ENCODE assay signal across 10 cellular contexts in the genomic region with DNA sequence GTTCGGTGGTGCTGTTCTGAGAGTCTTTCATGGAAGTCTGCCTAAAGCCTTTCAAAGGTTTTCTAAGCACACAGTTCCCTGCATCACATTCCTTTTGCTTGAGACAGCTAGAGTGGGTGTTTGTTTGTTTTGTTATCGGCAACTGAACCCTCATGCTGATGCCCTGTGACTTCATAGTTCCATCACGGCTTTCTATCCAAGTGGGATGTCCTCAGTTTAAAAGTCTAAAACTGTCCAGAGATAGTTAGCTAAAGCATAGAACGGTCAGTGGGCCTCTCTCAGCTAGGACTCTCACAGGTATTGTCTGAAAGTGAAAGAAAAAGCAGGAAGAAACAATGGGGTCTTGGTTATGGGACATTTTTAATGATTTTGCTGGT.
DNase-seq lines count a peak whose midpoint lies in the region; ATAC-seq and TF ChIP-seq lines count a peak whose summit lies in the region.
"Had no signal": no experiment of that assay in that cellular context is flagged by ENCODE, and none has a peak within 500 bp of the region (broad histone marks: within the 10 kb centered on the region; RNA-seq: fewer than 3 reads in every experiment).

No MANE protein-coding gene starts in this region.

- no peaks in the 10 kb centered on the region for H3K27me3 ChIP-seq in AG04450 (ENCODE audit: control insufficient read depth, insufficient read depth, low read length)
- no peaks in the 10 kb centered on the region for H3K27me3 ChIP-seq in lung (ENCODE audit: control insufficient read depth, insufficient read depth)

- POLR2A ChIA-PET in AG04450 (lab: Yijun Ruan, JAX), result interaction anchor here (0.8 to 1.8 kb wide), 3 partner anchors 12 to 337 kb away, joined by 3 to 7 read pairs (median 3); a partner anchor contains a TSS

- TF ChIP-seq CTCF in AG04450 (IDR thresholded peaks at IDR 0.05; ENCODE audit: low read depth, low read length), result no peak
- TF ChIP-seq CTCF in lung (IDR thresholded peaks at IDR 0.05; ENCODE audit: control extremely low read depth, extremely low read depth), result no peak

- H3K4me3 ChIP-seq in AG04450 (ENCODE audit: low read depth, low read length) (no peak overlapping the region), lung (no peak overlapping the region)

- H3K9me3 ChIP-seq in AG04450 (ENCODE audit: control insufficient read depth, insufficient read depth, low read length), result no peaks in the 10 kb centered on the region
- H3K9me3 ChIP-seq in lung (ENCODE audit: control insufficient read depth in 2 of 2, insufficient read depth in 1 of 2, low read length in 1 of 2), result no peaks in the 10 kb centered on the region

- CTCF ChIA-PET in AG04450 (lab: Charles Lee), result interaction anchor here (1.5 kb wide), 1 partner anchor 100 kb away, joined by 3 read pairs; no protein-coding TSS in a partner anchor

- 57 to 65% methylated on average over 4 of the region's 4 CpGs for WGBS in lung, 2 donors

- H3K27ac ChIP-seq in AG04450 (ENCODE audit: low read depth, low read length) (peak overlapping the region; percentile 81), lung (ENCODE audit: low read depth in 1 of 2, low read length in 1 of 2) (no peak overlapping the region)
- H3K27ac ChIP-seq: C4-2B had no signal

- H3K4me1 ChIP-seq in lung (ENCODE audit: control insufficient read depth in 2 of 2, insufficient read depth in 2 of 2, low read length in 2 of 2), result peaks cover 0 to 6% of the 10 kb centered on the region in 2 donors

- ATAC-seq in lung (ENCODE audit: insufficient read depth, low FRiP score) (peak; percentile 75), HG03354 (IDR thresholded peaks at IDR 0.05; ENCODE audit: poor library complexity, severe bottlenecking, unreplicated experiment) (no peak)

- H3K36me3 ChIP-seq in lung (ENCODE audit: control insufficient read depth in 2 of 2, insufficient read depth in 2 of 2, low read length in 2 of 2), result no peaks in the 10 kb centered on the region

- DNase-seq in AG04450 (ENCODE audit: low read depth, low spot score) (peak; percentile 85), LoVo (ENCODE audit: low spot score) (peak; percentile 18), epidermal melanocyte (ENCODE audit: insufficient read length, low spot score) (peak; percentile 31), lung (ENCODE audit: low spot score) (no peak), retina (no peak), KG1 (lab: John Stamatoyannopoulos, UW) (no peak)
- DNase-seq in activated CD4-positive, alpha-beta T cell treated with anti-CD3 and anti-CD28 coated beads, Interleukin-2, amount 50 U/mL, for 4 hours, result no peak
- DNase-seq: activated effector memory CD4-positive, alpha-beta T cell treated with anti-CD3 and anti-CD28 coated beads, Interleukin-2, amount 50 U/mL, for 16 hours had no signal

Comparison
In these comparisons a context has a peak if more than half of its experiments do, and no peak if none do; other contexts are left out.
1. DNase-seq: peak in AG04450 (single experiment), LoVo (single experiment) and epidermal melanocyte (single experiment); none in lung (single experiment), activated CD4-positive, alpha-beta T cell treated with anti-CD3 and anti-CD28 coated beads, Interleukin-2, amount 50 U/mL, for 4 hours (0 of 2), retina (single experiment) and KG1 (single experiment).